Comparison of ENCODE assay signal across 8 cellular contexts in genomic region chr3:32902887-32903371, GRCh38. TPM values are rescaled to one million over a fixed set of nuclear protein-coding genes. Genes with fewer than 3 reads are reported as not detected.
A peak's percentile ranks its signal among the peaks of the same experiment; 100 is the strongest.
DNase-seq lines count a peak whose midpoint lies in the region; ATAC-seq and TF ChIP-seq lines count a peak whose summit lies in the region.
"Not testable (repeated sequence)": the region's sequence is repeated elsewhere in the genome, so short reads cannot be mapped to it uniquely, and the experiment has no call there.

No MANE protein-coding gene starts in this region.

- peak; percentile 73 for ATAC-seq in HG03175 (IDR thresholded peaks at IDR 0.05; ENCODE audit: unreplicated experiment)
- not testable (repeated sequence) for ATAC-seq in psoas muscle

- not testable (repeated sequence) for H3K27me3 Mint-ChIP-seq in chondrocyte (ENCODE audit: low read depth)
- peaks cover 23% of the 10 kb centered on the region for H3K27me3 Mint-ChIP-seq in stimulated activated naive CD8-positive, alpha-beta T cell treated with anti-CD3 and anti-CD28 coated beads, Interleukin-15, Interleukin-2, amounts not matched to agents 100 ng/mL and 50 ng/mL, for 24 hours

- peak; percentile 66 for TF ChIP-seq CTCF in GM06990 (IDR thresholded peaks at IDR 0.05; ENCODE audit: insufficient read depth, low read length, poor library complexity, severe bottlenecking)
- TF ChIP-seq CTCF in chondrocyte (IDR thresholded peaks at IDR 0.05), result peak; percentile 35
- peak; percentile 26 for TF ChIP-seq CTCF in psoas muscle (IDR thresholded peaks at IDR 0.05)

- not testable (repeated sequence) for DNase-seq in GM06990 (ENCODE audit: extremely low read depth, insufficient read length); chondrocyte (ENCODE audit: low spot score)
- DNase-seq in SHP77 treated with DMSO at 0.1 percent for 48 hours (lab: John Stamatoyannopoulos, UW) (peak; percentile 2), activated T-cell treated with anti-CD3 and anti-CD28 coated beads for 1 hour (ENCODE audit: low read depth) (peak; percentile 16), islet precursor cell (peak; percentile 94), psoas muscle (peak in 1 of 2 donors; percentile 22)

- intact Hi-C loops in psoas muscle (cut with DNase I), result not testable (repeated sequence)

- H3K9me3 Mint-ChIP-seq in chondrocyte (ENCODE audit: low read depth); stimulated activated naive CD8-positive, alpha-beta T cell treated with anti-CD3 and anti-CD28 coated beads, Interleukin-15, Interleukin-2, amounts not matched to agents 100 ng/mL and 50 ng/mL, for 24 hours: not testable (repeated sequence)

- not testable (repeated sequence) for H3K27ac ChIP-seq in psoas muscle

- H3K36me3 Mint-ChIP-seq in chondrocyte (ENCODE audit: low read depth); stimulated activated naive CD8-positive, alpha-beta T cell treated with anti-CD3 and anti-CD28 coated beads, Interleukin-15, Interleukin-2, amounts not matched to agents 100 ng/mL and 50 ng/mL, for 24 hours (ENCODE audit: low read depth): not testable (repeated sequence)

- H3K36me3 ChIP-seq in GM06990 (ENCODE audit: control insufficient read depth, insufficient read depth, low read length); psoas muscle (ENCODE audit: insufficient read depth in 1 of 2, low read depth in 1 of 2): not testable (repeated sequence)

- H3K4me3 Mint-ChIP-seq in chondrocyte (ENCODE audit: unreplicated experiment), result peak overlapping the region; percentile 64
- H3K4me3 Mint-ChIP-seq in stimulated activated naive CD8-positive, alpha-beta T cell treated with anti-CD3 and anti-CD28 coated beads, Interleukin-15, Interleukin-2, amounts not matched to agents 100 ng/mL and 50 ng/mL, for 24 hours, result peak overlapping the region; percentile 43

- 25 to 43% (median 34%) methylated on average over 20 to 31 of the region's 31 CpGs for whole genome bisulfite sequencing in psoas muscle, 3 donors

- H3K4me3 ChIP-seq in GM06990 (replicated peaks; ENCODE audit: low read depth, low read length) (peak overlapping the region; percentile 43), psoas muscle (peak overlapping the region; percentile 55)

- H3K27me3 ChIP-seq in GM06990 (replicated peaks; ENCODE audit: control insufficient read depth, insufficient read depth, low read length), result not testable (repeated sequence)
- H3K27me3 ChIP-seq in psoas muscle (ENCODE audit: insufficient read depth in 3 of 3, low read length in 2 of 3), result peaks cover 0 to 15% (median 3%) of the 10 kb centered on the region in 3 donors

- not testable (repeated sequence) for H3K4me1 Mint-ChIP-seq in chondrocyte (ENCODE audit: low read depth); stimulated activated naive CD8-positive, alpha-beta T cell treated with anti-CD3 and anti-CD28 coated beads, Interleukin-15, Interleukin-2, amounts not matched to agents 100 ng/mL and 50 ng/mL, for 24 hours (ENCODE audit: low read depth)

- H3K4me1 ChIP-seq in psoas muscle, result not testable (repeated sequence)

- not testable (repeated sequence) for H3K27ac Mint-ChIP-seq in chondrocyte (ENCODE audit: unreplicated experiment); stimulated activated naive CD8-positive, alpha-beta T cell treated with anti-CD3 and anti-CD28 coated beads, Interleukin-15, Interleukin-2, amounts not matched to agents 100 ng/mL and 50 ng/mL, for 24 hours

- H3K9me3 ChIP-seq in psoas muscle, result not testable (repeated sequence)

RNA-seq across cellular contexts. Expression of gene CCR4, which starts 48.5 kb away (rescaled TPM):
- total RNA-seq in chondrocyte (not detected in 3 replicates), psoas muscle (under 1 TPM in 1 of 4 donors, not detected in 3; 0.10 TPM)
- under 1 TPM in 1 of 3 donors, not detected in 2; 0.03 TPM for polyA plus RNA-seq in psoas muscle
